ENCODE assay signal across 9 cellular contexts in the genomic region with DNA sequence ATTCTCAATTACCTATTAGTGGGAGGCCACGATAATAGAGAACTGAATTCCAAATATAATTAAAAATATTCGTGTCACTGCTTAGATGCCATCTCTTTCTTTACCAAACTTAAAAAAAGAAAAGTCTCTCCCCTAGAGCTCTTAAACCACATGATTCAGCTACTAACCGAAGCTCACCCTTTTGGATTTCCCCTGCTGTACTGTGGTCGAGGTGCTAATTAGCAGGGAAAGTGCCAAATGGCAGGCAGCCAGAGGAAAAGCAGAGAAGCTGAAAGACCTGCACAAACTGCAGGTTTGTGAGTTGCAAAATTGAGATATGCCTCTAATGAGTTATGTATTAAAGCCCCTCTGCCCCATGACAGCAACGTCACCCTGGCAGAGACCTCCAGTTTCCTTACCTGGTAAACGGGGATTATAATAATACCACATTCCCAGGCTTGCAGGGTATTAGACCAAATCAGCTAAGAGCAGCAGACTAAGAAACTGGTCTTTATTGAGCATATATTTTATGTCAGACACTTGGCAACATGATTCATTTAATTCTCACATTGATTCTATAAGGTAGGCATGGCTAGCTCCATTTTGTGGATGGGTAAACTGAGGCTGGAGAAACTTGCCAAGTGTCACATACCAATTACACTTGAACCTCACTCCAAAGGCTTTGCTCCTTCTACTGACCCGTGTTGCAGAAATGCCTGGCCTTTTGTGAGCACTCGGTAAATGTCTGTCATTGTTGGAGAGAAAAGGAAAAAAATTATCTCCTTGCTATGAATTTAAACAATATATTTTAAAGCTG.
DNase-seq lines count a peak whose midpoint lies in the region; ATAC-seq and TF ChIP-seq lines count a peak whose summit lies in the region.
"Had no signal": no experiment of that assay in that cellular context is flagged by ENCODE, and none has a peak within 500 bp of the region (broad histone marks: within the 10 kb centered on the region; RNA-seq: fewer than 3 reads in every experiment).

No MANE protein-coding gene starts in this region.

- H3K4me1 ChIP-seq in foreskin keratinocyte, result peaks cover 13% of the 10 kb centered on the region

- H3K9me3 Mint-ChIP-seq in chondrocyte (ENCODE audit: low read depth), result no peaks in the 10 kb centered on the region

- no peak overlapping the region for H3K4me3 Mint-ChIP-seq in chondrocyte (ENCODE audit: unreplicated experiment)

- H3K27ac Mint-ChIP-seq in chondrocyte (ENCODE audit: unreplicated experiment), result no peak overlapping the region

- no peak overlapping the region for H3K27ac ChIP-seq in foreskin keratinocyte
- H3K27ac ChIP-seq: thoracic aorta had no signal

- no peaks in the 10 kb centered on the region for H3K36me3 Mint-ChIP-seq in chondrocyte (ENCODE audit: low read depth)

- DNase-seq in NCI-H2171 (lab: John Stamatoyannopoulos, UW) (peak; percentile 76), foreskin keratinocyte (peak in 1 of 2 donors; percentile 16), chondrocyte (ENCODE audit: low spot score) (no peak), superior temporal gyrus (ENCODE audit: extremely low spot score) (no peak)
- peak; percentile 12 to 52 (median 21) for DNase-seq in activated CD8-positive, alpha-beta memory T cell treated with anti-CD3 and anti-CD28 coated beads for 48 hours (ENCODE audit: low read depth in 2 of 3, low spot score in 2 of 3)
- peak; percentile 67 for DNase-seq in stimulated activated CD4-positive, alpha-beta T cell treated with anti-CD3 and anti-CD28 coated beads, Interleukin-4, amount 100 ng/mL, for 1 hour

- peaks cover 16% of the 10 kb centered on the region for H3K4me1 Mint-ChIP-seq in chondrocyte (ENCODE audit: low read depth)

- peak; percentile 81 for ATAC-seq in GM18511 (IDR thresholded peaks at IDR 0.05; ENCODE audit: unreplicated experiment)
- peak; percentile 79 for ATAC-seq in HG02759 (IDR thresholded peaks at IDR 0.05; ENCODE audit: unreplicated experiment)
- ATAC-seq in foreskin keratinocyte, result peak; percentile 43

- no peaks in the 10 kb centered on the region for H3K27me3 ChIP-seq in foreskin keratinocyte

- peaks cover 13% of the 10 kb centered on the region for H3K27me3 Mint-ChIP-seq in chondrocyte (ENCODE audit: low read depth)

- TF ChIP-seq CTCF in foreskin keratinocyte (conservative IDR thresholded peaks at IDR 0.05) (no peak), chondrocyte (IDR thresholded peaks at IDR 0.05) (no peak)

Comparison
In these comparisons a context has a peak if more than half of its experiments do, and no peak if none do; other contexts are left out.
1. DNase-seq: peak in NCI-H2171 (single experiment), activated CD8-positive, alpha-beta memory T cell treated with anti-CD3 and anti-CD28 coated beads for 48 hours (3 of 3) and stimulated activated CD4-positive, alpha-beta T cell treated with anti-CD3 and anti-CD28 coated beads, Interleukin-4, amount 100 ng/mL, for 1 hour (single experiment); none in chondrocyte (single experiment) and superior temporal gyrus (single experiment).
2. Peak in every context shown above with its lines, with median percentiles within 50 percentile points of each other: ATAC-seq.